ENCODE assay signal across 8 cellular contexts in genomic region chr9:37650299-37650872, GRCh38. TPM values are rescaled to one million over a fixed set of nuclear protein-coding genes. Genes with fewer than 3 reads are reported as not detected.
DNase-seq lines count a peak whose midpoint lies in the region; ATAC-seq, FAIRE-seq and TF ChIP-seq lines count a peak whose summit lies in the region.

No MANE protein-coding gene starts in this region.

- TF ChIP-seq CTCF in GM06990 (IDR thresholded peaks at IDR 0.05; ENCODE audit: insufficient read depth, low read length, poor library complexity, severe bottlenecking) (no peak), PC-9 (conservative IDR thresholded peaks at IDR 0.05) (no peak)

- no peak for TF ChIP-seq POLR2A in GM12892 (IDR thresholded peaks at IDR 0.05; ENCODE audit: low read depth, low read length)

- H3K27ac ChIP-seq in PC-9 (no peak overlapping the region), esophagus (ENCODE audit: low read depth in 2 of 2, low read length in 1 of 2) (no peak overlapping the region)

- POLR2A ChIA-PET in PC-9 (lab: Charles Lee; ENCODE audit: unreplicated experiment): no interaction called here

- WGBS in esophagus, 2 donors: 17 to 21% methylated on average over 30 to 45 of the region's 45 CpGs

- ATAC-seq in sciatic nerve: peak; percentile 59
- ATAC-seq in GM21360 (IDR thresholded peaks at IDR 0.05; ENCODE audit: unreplicated experiment): no peak
- no peak for ATAC-seq in HG02571 (IDR thresholded peaks at IDR 0.05; ENCODE audit: unreplicated experiment)

- no peaks in the 10 kb centered on the region for H4K20me1 ChIP-seq in PC-9 (ENCODE audit: insufficient read depth)

- no peak overlapping the region for H2AFZ ChIP-seq in PC-9

- no peak for DNase-seq in GM06990 (ENCODE audit: extremely low read depth, insufficient read length)
- no peak for DNase-seq in PC-9
- no peak for DNase-seq in sciatic nerve (ENCODE audit: low spot score)
- DNase-seq in NCI-H1417 (lab: John Stamatoyannopoulos, UW): no peak
- no peak for DNase-seq in GM12892 (ENCODE audit: insufficient read length)

- no peaks in the 10 kb centered on the region for H3K36me3 ChIP-seq in GM06990 (ENCODE audit: control insufficient read depth, insufficient read depth, low read length)
- H3K36me3 ChIP-seq in PC-9 (ENCODE audit: low read depth): no peaks in the 10 kb centered on the region
- H3K36me3 ChIP-seq in esophagus (ENCODE audit: control insufficient read depth in 2 of 2, insufficient read depth in 2 of 2, low read length in 1 of 2): no peaks in the 10 kb centered on the region

- H3K9me3 ChIP-seq in PC-9 (ENCODE audit: insufficient read depth, low read depth) (no peaks in the 10 kb centered on the region), esophagus (ENCODE audit: control insufficient read depth in 2 of 2, insufficient read depth in 1 of 2, low read depth in 1 of 2, low read length in 1 of 2) (no peaks in the 10 kb centered on the region)

- H3K27me3 ChIP-seq in GM06990 (replicated peaks; ENCODE audit: control insufficient read depth, insufficient read depth, low read length): peaks cover 14% of the 10 kb centered on the region
- H3K27me3 ChIP-seq in PC-9 (ENCODE audit: insufficient read depth, low read depth): peaks cover 77% of the 10 kb centered on the region
- H3K27me3 ChIP-seq in esophagus (ENCODE audit: control insufficient read depth in 1 of 2, insufficient read depth in 2 of 2, low read length in 2 of 2): peaks cover 0 to 10% of the 10 kb centered on the region in 2 donors

- FAIRE-seq in GM12892 (lab: Jason Lieb, UNC): no peak

- H3K4me1 ChIP-seq in PC-9 (replicated peaks; ENCODE audit: insufficient read depth) (no peaks in the 10 kb centered on the region), esophagus (ENCODE audit: control insufficient read depth in 2 of 2, insufficient read depth in 2 of 2, low read length in 1 of 2) (peaks cover 0 to 7% of the 10 kb centered on the region in 2 donors)

- H3F3A ChIP-seq in PC-9 (ENCODE audit: insufficient read depth, low read depth): no peaks in the 10 kb centered on the region

- CTCF ChIA-PET in PC-9 (lab: Charles Lee): no interaction called here

- H3K4me3 ChIP-seq in GM06990 (replicated peaks; ENCODE audit: low read depth, low read length) (peak overlapping the region; percentile 12; the same call in 1 of the 2 replicates), PC-9 (no peak overlapping the region), esophagus (ENCODE audit: low read depth in 1 of 2, low read length in 2 of 2) (peak overlapping the region; percentile 30 to 58)

- H3K4me2 ChIP-seq in PC-9: peak overlapping the region; percentile 19; the same call in 1 of the 2 replicates

- BruUV-seq in PC-9 (replicated peaks; lab: Mats Ljungman, UMichigan): no TSS peak

- no peaks in the 10 kb centered on the region for H3K9me2 ChIP-seq in PC-9 (ENCODE audit: insufficient read depth)

- H3K79me2 ChIP-seq in PC-9 (ENCODE audit: low read depth): no peaks in the 10 kb centered on the region

- intact Hi-C loops in PC-9 (cut with micrococcal nuclease; ENCODE audit: unreplicated experiment) (no loop called here), sciatic nerve (cut with DNase I) (no loop called here)

RNA-seq across cellular contexts. Expression of gene FRMPD1, which starts 0.4 kb away (rescaled TPM):
- not detected in 2 replicates for total RNA-seq in PC-9 (2021)
- under 1 TPM; 0.04 to 0.12 TPM for polyA plus RNA-seq in esophagus
- total RNA-seq in sciatic nerve: 0.67 TPM
- 0.04 TPM for polyA plus RNA-seq in GM12892 (2012; ENCODE audit: missing spikeins)

RNA-seq across cellular contexts. Expression of gene TOMM5, which starts 58.0 kb away (rescaled TPM):
- total RNA-seq in PC-9 (2021): 60.0 and 78.2 TPM in 2 replicates
- 100 to 1,000 TPM in 1 of 2 donors, 10 to 100 TPM in 1; 93.3 to 113 TPM for polyA plus RNA-seq in esophagus
- 60.0 TPM for total RNA-seq in sciatic nerve
- 242 TPM for polyA plus RNA-seq in GM12892 (2012; ENCODE audit: missing spikeins)
